Comparison of ENCODE assay signal across 11 cellular contexts in the genomic region with DNA sequence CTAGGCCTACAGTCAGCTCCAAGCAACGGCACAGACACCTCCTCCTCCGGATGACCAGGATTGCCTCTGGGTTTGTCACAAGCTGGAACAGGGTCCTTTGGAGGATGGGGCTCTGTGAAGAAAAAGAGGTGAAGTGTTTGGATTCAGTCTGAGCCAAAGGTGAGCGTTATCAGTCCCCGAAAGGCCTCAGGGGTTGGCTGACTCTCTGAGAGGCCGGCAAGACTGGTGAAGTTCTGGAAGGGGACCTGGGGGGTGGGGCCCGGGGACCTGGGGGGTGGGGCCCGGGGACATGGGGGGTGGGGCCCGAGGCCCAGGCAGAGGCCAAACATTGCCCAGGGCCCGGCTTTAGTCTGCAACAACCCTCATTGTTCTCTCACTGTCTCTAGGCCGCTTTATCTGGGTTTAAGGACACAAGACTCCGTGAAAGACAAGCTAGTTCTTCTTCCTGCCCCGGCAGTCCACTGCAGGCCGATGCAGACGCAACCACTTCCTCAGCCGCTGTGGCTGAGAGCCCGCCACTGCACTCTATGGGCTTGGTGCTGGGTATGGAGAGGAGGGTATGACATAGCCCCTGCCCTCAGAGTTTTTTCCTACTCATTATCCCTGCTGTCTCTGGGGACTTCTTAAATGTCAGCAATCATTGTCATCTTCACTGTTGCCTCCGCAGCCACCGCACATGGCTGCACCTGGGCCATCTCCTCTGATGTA. TPM values are rescaled to one million over a fixed set of nuclear protein-coding genes. Genes with fewer than 3 reads are reported as not detected.
DNase-seq lines count a peak whose midpoint lies in the region; ATAC-seq and TF ChIP-seq lines count a peak whose summit lies in the region.
"Had no signal": no experiment of that assay in that cellular context is flagged by ENCODE, and none has a peak within 500 bp of the region (broad histone marks: within the 10 kb centered on the region; RNA-seq: fewer than 3 reads in every experiment).

No MANE protein-coding gene starts in this region.

- DNase-seq in activated gamma-delta T cell treated with Interleukin-2 at 50 U/mL for 16 hours (peak; percentile 22), activated gamma-delta T cell (lab: John Stamatoyannopoulos, UW) (no peak), OCI-LY7 (ENCODE audit: low spot score) (peak; percentile 87), erythroblast (lab: John Stamatoyannopoulos, UW) (peak; percentile 63 to 70), kidney tubule cell (ENCODE audit: low spot score) (no peak)
- DNase-seq in effector CD4-positive, alpha-beta T cell, result no peak
- DNase-seq: NCI-H2029 treated with DMSO at 0.1 percent for 48 hours, psoas muscle had no signal

- no peak for TF ChIP-seq CTCF in OCI-LY7 (conservative IDR thresholded peaks at IDR 0.05; ENCODE audit: low read length)

- intact Hi-C loops in OCI-LY7 (cut with micrococcal nuclease; ENCODE audit: unreplicated experiment), result loop anchor here (1.0 kb wide), 1 partner anchor 41 kb away; no protein-coding TSS in a partner anchor

- peak overlapping the region; percentile 48 for H3K4me3 Mint-ChIP-seq in stimulated activated naive CD8-positive, alpha-beta T cell treated with anti-CD3 and anti-CD28 coated beads, Interleukin-15, Interleukin-2, amounts not matched to agents 100 ng/mL and 50 ng/mL, for 24 hours

- H4K20me1 ChIP-seq in OCI-LY7 (ENCODE audit: insufficient read depth, low read length), result no peaks in the 10 kb centered on the region

- H3K4me1 Mint-ChIP-seq in stimulated activated naive CD8-positive, alpha-beta T cell treated with anti-CD3 and anti-CD28 coated beads, Interleukin-15, Interleukin-2, amounts not matched to agents 100 ng/mL and 50 ng/mL, for 24 hours (ENCODE audit: low read depth), result peaks cover 38% of the 10 kb centered on the region

- no TSS peak for BruUV-seq in OCI-LY7 (replicated peaks; lab: Mats Ljungman, UMichigan)

- no peaks in the 10 kb centered on the region for H3K27me3 Mint-ChIP-seq in stimulated activated naive CD8-positive, alpha-beta T cell treated with anti-CD3 and anti-CD28 coated beads, Interleukin-15, Interleukin-2, amounts not matched to agents 100 ng/mL and 50 ng/mL, for 24 hours

- H3K9me3 Mint-ChIP-seq in stimulated activated naive CD8-positive, alpha-beta T cell treated with anti-CD3 and anti-CD28 coated beads, Interleukin-15, Interleukin-2, amounts not matched to agents 100 ng/mL and 50 ng/mL, for 24 hours, result no peaks in the 10 kb centered on the region

- H3K4me1 ChIP-seq in OCI-LY7 (ENCODE audit: insufficient read depth, low read length, poor library complexity, severe bottlenecking), result peaks cover 71% of the 10 kb centered on the region

- H3K4me3 ChIP-seq in OCI-LY7 (ENCODE audit: low read depth, low read length, poor library complexity, severe bottlenecking), result peak overlapping the region; percentile 49
- H3K4me3 ChIP-seq: psoas muscle had no signal

- POLR2A ChIA-PET in OCI-LY7 (lab: Charles Lee), result interaction anchor here (0.6 to 2.0 kb wide), 9 partner anchors 18 to 201 kb away, joined by 3 to 10 read pairs (median 4); partner anchors contain the start of gene PSAP

- H3K9me3 ChIP-seq in OCI-LY7 (ENCODE audit: low read length), result no peaks in the 10 kb centered on the region
- H3K9me3 ChIP-seq: psoas muscle had no signal

- TF ChIP-seq POLR2A in erythroblast (IDR thresholded peaks at IDR 0.05; ENCODE audit: low read length), result no peak

- no peaks in the 10 kb centered on the region for H3K79me2 ChIP-seq in OCI-LY7 (ENCODE audit: insufficient read depth, low read depth, low read length)

- peak overlapping the region; percentile 58 for H3K27ac Mint-ChIP-seq in stimulated activated naive CD8-positive, alpha-beta T cell treated with anti-CD3 and anti-CD28 coated beads, Interleukin-15, Interleukin-2, amounts not matched to agents 100 ng/mL and 50 ng/mL, for 24 hours

- no peaks in the 10 kb centered on the region for H3K36me3 ChIP-seq in OCI-LY7 (ENCODE audit: insufficient read depth, low read length)

- no peak for ATAC-seq in HG02870 (IDR thresholded peaks at IDR 0.05; ENCODE audit: unreplicated experiment)
- ATAC-seq: psoas muscle had no signal

- H3K27ac ChIP-seq in OCI-LY7 (ENCODE audit: low read depth, low read length, poor library complexity, severe bottlenecking), result peak overlapping the region; percentile 70
- H3K27ac ChIP-seq: C4-2B, psoas muscle had no signal

- CTCF ChIA-PET in OCI-LY7 (lab: Charles Lee; ENCODE audit: unreplicated experiment), result interaction anchor here (0.7 to 1.0 kb wide), 4 partner anchors 27 to 41 kb away, joined by 3 read pairs; partner anchors contain the start of gene PSAP

- H2AFZ ChIP-seq in OCI-LY7 (ENCODE audit: low read length), result peak overlapping the region; percentile 71

- no peaks in the 10 kb centered on the region for H3K36me3 Mint-ChIP-seq in stimulated activated naive CD8-positive, alpha-beta T cell treated with anti-CD3 and anti-CD28 coated beads, Interleukin-15, Interleukin-2, amounts not matched to agents 100 ng/mL and 50 ng/mL, for 24 hours (ENCODE audit: low read depth)

- no peaks in the 10 kb centered on the region for H3K9me2 ChIP-seq in OCI-LY7 (ENCODE audit: insufficient read depth, low read length)

- H3K4me2 ChIP-seq in OCI-LY7 (ENCODE audit: low read length), result peak overlapping the region; percentile 61

RNA-seq across cellular contexts. Expression of gene PSAP, which starts 27.4 kb away (rescaled TPM):
- 156 and 163 TPM in 2 replicates for total RNA-seq in OCI-LY7 (2014; rRNA removed; shearing (Covaris generic))
- total RNA-seq in OCI-LY7 (2022), result 186 and 200 TPM in 2 replicates

Comparison
In these comparisons a context has a peak if more than half of its experiments do, and no peak if none do; other contexts are left out.
1. DNase-seq: peak in activated gamma-delta T cell treated with Interleukin-2 at 50 U/mL for 16 hours (single experiment), OCI-LY7 (single experiment) and erythroblast (2 of 2); none in activated gamma-delta T cell (single experiment), effector CD4-positive, alpha-beta T cell (single experiment) and kidney tubule cell (single experiment).